Comparison of ENCODE assay signal across 8 cellular contexts in genomic region chr7:29106128-29106988, GRCh38. TPM values are rescaled to one million over a fixed set of nuclear protein-coding genes. Genes with fewer than 3 reads are reported as not detected.
DNase-seq lines count a peak whose midpoint lies in the region; ATAC-seq and TF ChIP-seq lines count a peak whose summit lies in the region.

No MANE protein-coding gene starts in this region.

- no peaks in the 10 kb centered on the region for H3K36me3 Mint-ChIP-seq in activated CD4-positive, alpha-beta T cell treated with anti-CD3 and anti-CD28 coated beads, Interleukin-2, amount 10 ng/mL, durations not matched to agents 24 days and 14 days (ENCODE audit: low read depth)
- H3K36me3 Mint-ChIP-seq in activated CD8-positive, alpha-beta T cell treated with anti-CD3 and anti-CD28 coated beads, Interleukin-2, amount 10 ng/mL, durations not matched to agents 7 days and 5 days (ENCODE audit: low read depth) = no peaks in the 10 kb centered on the region

- TF ChIP-seq CTCF in cardiac muscle cell (IDR thresholded peaks at IDR 0.05; ENCODE audit: low read depth, low read length) = peak; percentile 89

- no peaks in the 10 kb centered on the region for H3K9me3 ChIP-seq in cardiac muscle cell (ENCODE audit: low read depth)

- no peak overlapping the region for H3K4me3 Mint-ChIP-seq in activated CD4-positive, alpha-beta T cell treated with anti-CD3 and anti-CD28 coated beads, Interleukin-2, amount 10 ng/mL, durations not matched to agents 24 days and 14 days
- H3K4me3 Mint-ChIP-seq in activated CD8-positive, alpha-beta T cell treated with anti-CD3 and anti-CD28 coated beads, Interleukin-2, amount 10 ng/mL, durations not matched to agents 7 days and 5 days = no peak overlapping the region

- POLR2A ChIA-PET in activated CD8-positive, alpha-beta T cell treated with anti-CD3 and anti-CD28 coated beads, Interleukin-2, amount 10 ng/mL, durations not matched to agents 7 days and 5 days (lab: Charles Lee) = no interaction called here

- H3K4me3 ChIP-seq in cardiac muscle cell = no peak overlapping the region

- no peak overlapping the region for H3K27ac ChIP-seq in cardiac muscle cell

- H3K9me3 Mint-ChIP-seq in activated CD4-positive, alpha-beta T cell treated with anti-CD3 and anti-CD28 coated beads, Interleukin-2, amount 10 ng/mL, durations not matched to agents 24 days and 14 days = no peaks in the 10 kb centered on the region
- no peaks in the 10 kb centered on the region for H3K9me3 Mint-ChIP-seq in activated CD8-positive, alpha-beta T cell treated with anti-CD3 and anti-CD28 coated beads, Interleukin-2, amount 10 ng/mL, durations not matched to agents 7 days and 5 days (ENCODE audit: insufficient read depth)

- ATAC-seq in HG02798 (IDR thresholded peaks at IDR 0.05; ENCODE audit: poor library complexity, unreplicated experiment) = peak; percentile 61
- ATAC-seq in activated CD8-positive, alpha-beta T cell treated with anti-CD3 and anti-CD28 coated beads, Interleukin-2, amount 10 ng/mL, durations not matched to agents 7 days and 5 days = peak; percentile 74

- no peaks in the 10 kb centered on the region for H3K27me3 ChIP-seq in cardiac muscle cell

- DNase-seq in activated CD4-positive, alpha-beta T cell treated with anti-CD3 and anti-CD28 coated beads, Interleukin-2, amount 10 ng/mL, durations not matched to agents 24 days and 14 days = peak; percentile 74
- no peak for DNase-seq in activated CD4-positive, alpha-beta T cell treated with anti-CD3 and anti-CD28 coated beads, Interleukin-2, amount 50 U/mL, for 4 hours
- DNase-seq in NCI-H2227 (lab: John Stamatoyannopoulos, UW; ENCODE audit: unreplicated experiment) (peak; percentile 65), cardiac muscle cell (ENCODE audit: low read depth in 1 of 2, low spot score in 1 of 2) (peak; percentile 73 to 83), pons (ENCODE audit: low spot score) (peak; percentile 87), GM19240 (ENCODE audit: insufficient read length, low spot score) (no peak)
- DNase-seq in activated CD8-positive, alpha-beta T cell treated with anti-CD3 and anti-CD28 coated beads, Interleukin-2, amount 10 ng/mL, durations not matched to agents 7 days and 5 days = peak; percentile 42

- H3K36me3 ChIP-seq in cardiac muscle cell = no peaks in the 10 kb centered on the region

- H3K4me1 Mint-ChIP-seq in activated CD4-positive, alpha-beta T cell treated with anti-CD3 and anti-CD28 coated beads, Interleukin-2, amount 10 ng/mL, durations not matched to agents 24 days and 14 days = peaks cover 3% of the 10 kb centered on the region
- peaks cover 2% of the 10 kb centered on the region for H3K4me1 Mint-ChIP-seq in activated CD8-positive, alpha-beta T cell treated with anti-CD3 and anti-CD28 coated beads, Interleukin-2, amount 10 ng/mL, durations not matched to agents 7 days and 5 days (ENCODE audit: low read depth)

- intact Hi-C loops in activated CD4-positive, alpha-beta T cell treated with anti-CD3 and anti-CD28 coated beads, Interleukin-2, amount 10 ng/mL, durations not matched to agents 24 days and 14 days (cut with micrococcal nuclease) = loop anchor here (1.0 to 5.0 kb wide), 3 partner anchors 179 to 301 kb away; no protein-coding TSS in a partner anchor

- CTCF ChIA-PET in activated CD8-positive, alpha-beta T cell treated with anti-CD3 and anti-CD28 coated beads, Interleukin-2, amount 10 ng/mL, durations not matched to agents 7 days and 5 days (lab: Charles Lee) = interaction anchor here (0.6 to 12.6 kb wide), 29 partner anchors 8 to 310 kb away, joined by 3 to 279 read pairs (median 4); partner anchors contain the start of gene TRIL

- peaks cover 8% of the 10 kb centered on the region for H3K27me3 Mint-ChIP-seq in activated CD4-positive, alpha-beta T cell treated with anti-CD3 and anti-CD28 coated beads, Interleukin-2, amount 10 ng/mL, durations not matched to agents 24 days and 14 days
- peaks cover 9% of the 10 kb centered on the region for H3K27me3 Mint-ChIP-seq in activated CD8-positive, alpha-beta T cell treated with anti-CD3 and anti-CD28 coated beads, Interleukin-2, amount 10 ng/mL, durations not matched to agents 7 days and 5 days (ENCODE audit: low read depth)

- no peak overlapping the region for H3K27ac Mint-ChIP-seq in activated CD4-positive, alpha-beta T cell treated with anti-CD3 and anti-CD28 coated beads, Interleukin-2, amount 10 ng/mL, durations not matched to agents 24 days and 14 days
- H3K27ac Mint-ChIP-seq in activated CD8-positive, alpha-beta T cell treated with anti-CD3 and anti-CD28 coated beads, Interleukin-2, amount 10 ng/mL, durations not matched to agents 7 days and 5 days = no peak overlapping the region

- H3K4me1 ChIP-seq in cardiac muscle cell (ENCODE audit: low read depth) = no peaks in the 10 kb centered on the region

RNA-seq across cellular contexts. Expression of gene CPVL, which starts 40.0 kb away (rescaled TPM):
- not detected in 2 replicates for total RNA-seq in activated CD4-positive, alpha-beta T cell treated with anti-CD3 and anti-CD28 coated beads, Interleukin-2, amount 10 ng/mL, durations not matched to agents 24 days and 14 days
- total RNA-seq in activated CD8-positive, alpha-beta T cell treated with anti-CD3 and anti-CD28 coated beads, Interleukin-2, amount 10 ng/mL, durations not matched to agents 7 days and 5 days = not detected
- total RNA-seq in cardiac muscle cell = 30.6 and 49.5 TPM in 2 replicates
- polyA plus RNA-seq in cardiac muscle cell = 75.3 and 95.2 TPM in 2 replicates

Comparison
In these comparisons a context has a peak if more than half of its experiments do, and no peak if none do; other contexts are left out.
1. DNase-seq: peak in activated CD4-positive, alpha-beta T cell treated with anti-CD3 and anti-CD28 coated beads, Interleukin-2, amount 10 ng/mL, durations not matched to agents 24 days and 14 days (single experiment), NCI-H2227 (single experiment), activated CD8-positive, alpha-beta T cell treated with anti-CD3 and anti-CD28 coated beads, Interleukin-2, amount 10 ng/mL, durations not matched to agents 7 days and 5 days (single experiment), cardiac muscle cell (2 of 2) and pons (single experiment); none in activated CD4-positive, alpha-beta T cell treated with anti-CD3 and anti-CD28 coated beads, Interleukin-2, amount 50 U/mL, for 4 hours (0 of 2) and GM19240 (single experiment).
2. RNA of gene CPVL, which starts 40.0 kb away (total RNA-seq): 30.6 to 49.5 TPM in cardiac muscle cell; not detected in activated CD8-positive, alpha-beta T cell treated with anti-CD3 and anti-CD28 coated beads, Interleukin-2, amount 10 ng/mL, durations not matched to agents 7 days and 5 days and not detected in activated CD4-positive, alpha-beta T cell treated with anti-CD3 and anti-CD28 coated beads, Interleukin-2, amount 10 ng/mL, durations not matched to agents 24 days and 14 days; every median in the first group is over 10 times any median in the second.